2 cellular contexts compared by ENCODE assay signal in genomic region chr2:231524477-231525247, GRCh38.
TF ChIP-seq lines count a peak whose summit lies in the region.

No MANE protein-coding gene starts in this region.

TF ChIP-seq in HepG2, 621 proteins besides CTCF, POLR2A, EP300 and RAD21:
- no peak for TF ChIP-seq ZFAT (CRISPR knock-in tag; conservative IDR thresholded peaks at IDR 0.05)
- TF ChIP-seq ZBTB7B (CRISPR knock-in tag; IDR thresholded peaks at IDR 0.05), result no peak
- no peak for TF ChIP-seq KLF9 (CRISPR knock-in tag; IDR thresholded peaks at IDR 0.05; ENCODE audit: low read depth)
- 0 out of 2 replicates have a peak, but pooled peaks have one; percentile 20 for TF ChIP-seq TBX3 (IDR thresholded peaks at IDR 0.05; ENCODE audit: borderline replicate concordance)
- TF ChIP-seq ISX (CRISPR knock-in tag; conservative IDR thresholded peaks at IDR 0.05), result no peak

TF ChIP-seq in WTC11, 78 proteins besides CTCF, POLR2A, EP300 and RAD21:
- no peak for TF ChIP-seq ZNF532 (CRISPR knock-in tag; IDR thresholded peaks at IDR 0.05; ENCODE audit: borderline replicate concordance)
- no peak for TF ChIP-seq ZNF671 (CRISPR knock-in tag; IDR thresholded peaks at IDR 0.05)
- no peak for TF ChIP-seq ETV6 (CRISPR knock-in tag; IDR thresholded peaks at IDR 0.05)
- no peak for TF ChIP-seq ZNF121 (CRISPR knock-in tag; IDR thresholded peaks at IDR 0.05)
- TF ChIP-seq SMAD4 (CRISPR knock-in tag; IDR thresholded peaks at IDR 0.05), result no peak
- TF ChIP-seq USF1 (CRISPR knock-in tag; IDR thresholded peaks at IDR 0.05), result no peak
- TF ChIP-seq TEAD1 (CRISPR knock-in tag; IDR thresholded peaks at IDR 0.05), result no peak
